In the genomic region with DNA sequence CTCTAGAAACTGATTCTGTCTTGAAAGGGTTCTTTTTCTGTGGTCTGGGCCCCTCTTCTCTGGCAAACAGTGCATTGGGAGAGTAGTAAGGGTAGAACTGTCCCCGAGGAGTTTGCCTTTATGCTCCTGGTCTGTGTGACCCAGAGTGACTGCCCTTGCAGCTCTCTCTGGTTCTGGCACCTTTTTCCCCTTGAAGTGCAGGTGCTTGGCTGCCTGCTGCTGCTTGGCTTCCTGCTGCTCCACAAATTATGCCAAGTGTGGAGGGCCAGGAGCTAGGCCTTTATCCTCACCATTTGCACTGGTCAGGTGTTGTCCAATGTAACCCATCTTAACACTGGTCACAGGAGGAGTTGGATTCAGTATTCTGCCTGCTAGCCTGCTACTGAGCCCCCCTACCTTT, we compare ENCODE assay signal across 1 cellular context.
TF ChIP-seq lines count a peak whose summit lies in the region.

No MANE protein-coding gene starts in this region.

TF ChIP-seq in GM12878, 131 proteins besides CTCF, POLR2A, EP300 and RAD21:
- no peak for TF ChIP-seq TCF7 (IDR thresholded peaks at IDR 0.05; ENCODE audit: borderline replicate concordance)
- TF ChIP-seq ZNF207 (IDR thresholded peaks at IDR 0.05; ENCODE audit: borderline replicate concordance), result no peak
- TF ChIP-seq NR2C1 (IDR thresholded peaks at IDR 0.05), result no peak
- no peak for TF ChIP-seq POU2F2 (IDR thresholded peaks at IDR 0.05; ENCODE audit: borderline replicate concordance, low read depth, low read length)
- TF ChIP-seq PAX5 (IDR thresholded peaks at IDR 0.05; ENCODE audit: borderline replicate concordance, low read depth, low read length), result no peak
- no peak for TF ChIP-seq STAT1 (conservative IDR thresholded peaks at IDR 0.05)
- TF ChIP-seq RBBP5 (conservative IDR thresholded peaks at IDR 0.05), result no peak
- TF ChIP-seq, protein P1, sequence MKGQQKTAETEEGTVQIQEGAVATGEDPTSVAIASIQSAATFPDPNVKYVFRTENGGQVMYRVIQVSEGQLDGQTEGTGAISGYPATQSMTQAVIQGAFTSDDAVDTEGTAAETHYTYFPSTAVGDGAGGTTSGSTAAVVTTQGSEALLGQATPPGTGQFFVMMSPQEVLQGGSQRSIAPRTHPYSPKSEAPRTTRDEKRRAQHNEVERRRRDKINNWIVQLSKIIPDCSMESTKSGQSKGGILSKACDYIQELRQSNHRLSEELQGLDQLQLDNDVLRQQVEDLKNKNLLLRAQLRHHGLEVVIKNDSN (IDR thresholded peaks at IDR 0.05; ENCODE audit: borderline replicate concordance, extremely low read length, insufficient read depth, low read depth, low read length), result no peak
- no peak for TF ChIP-seq MEF2B (IDR thresholded peaks at IDR 0.05; ENCODE audit: partially characterized antibody, poor library complexity, severe bottlenecking)
- TF ChIP-seq EGR1 (IDR thresholded peaks at IDR 0.05; ENCODE audit: borderline replicate concordance in 1 of 2, low read depth in 2 of 2, low read length in 2 of 2), result no peak
- no peak for TF ChIP-seq CHD1 (IDR thresholded peaks at IDR 0.05; ENCODE audit: low read depth, low read length)
- TF ChIP-seq RCOR1 (conservative IDR thresholded peaks at IDR 0.05; ENCODE audit: low read depth, low read length), result no peak
- no peak for TF ChIP-seq ATF2 (IDR thresholded peaks at IDR 0.05; ENCODE audit: low read length)
- TF ChIP-seq, protein P2, sequence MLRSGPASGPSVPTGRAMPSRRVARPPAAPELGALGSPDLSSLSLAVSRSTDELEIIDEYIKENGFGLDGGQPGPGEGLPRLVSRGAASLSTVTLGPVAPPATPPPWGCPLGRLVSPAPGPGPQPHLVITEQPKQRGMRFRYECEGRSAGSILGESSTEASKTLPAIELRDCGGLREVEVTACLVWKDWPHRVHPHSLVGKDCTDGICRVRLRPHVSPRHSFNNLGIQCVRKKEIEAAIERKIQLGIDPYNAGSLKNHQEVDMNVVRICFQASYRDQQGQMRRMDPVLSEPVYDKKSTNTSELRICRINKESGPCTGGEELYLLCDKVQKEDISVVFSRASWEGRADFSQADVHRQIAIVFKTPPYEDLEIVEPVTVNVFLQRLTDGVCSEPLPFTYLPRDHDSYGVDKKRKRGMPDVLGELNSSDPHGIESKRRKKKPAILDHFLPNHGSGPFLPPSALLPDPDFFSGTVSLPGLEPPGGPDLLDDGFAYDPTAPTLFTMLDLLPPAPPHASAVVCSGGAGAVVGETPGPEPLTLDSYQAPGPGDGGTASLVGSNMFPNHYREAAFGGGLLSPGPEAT (IDR thresholded peaks at IDR 0.05; ENCODE audit: low read depth), result no peak
- no peak for TF ChIP-seq RFX5 (IDR thresholded peaks at IDR 0.05; ENCODE audit: low read depth, low read length)
- TF ChIP-seq ZBED1 (IDR thresholded peaks at IDR 0.05; ENCODE audit: borderline replicate concordance), result no peak
- no peak for TF ChIP-seq NRF1 (conservative IDR thresholded peaks at IDR 0.05; ENCODE audit: low read depth, low read length)
- TF ChIP-seq CHD2 (IDR thresholded peaks at IDR 0.05; ENCODE audit: borderline replicate concordance, low read depth, low read length), result no peak
- no peak for TF ChIP-seq BMI1 (IDR thresholded peaks at IDR 0.05; ENCODE audit: borderline replicate concordance)
TF ChIP-seq in GM12878: peak in this region for 0.
